Comparison of ENCODE assay signal across 19 cellular contexts in the genomic region with DNA sequence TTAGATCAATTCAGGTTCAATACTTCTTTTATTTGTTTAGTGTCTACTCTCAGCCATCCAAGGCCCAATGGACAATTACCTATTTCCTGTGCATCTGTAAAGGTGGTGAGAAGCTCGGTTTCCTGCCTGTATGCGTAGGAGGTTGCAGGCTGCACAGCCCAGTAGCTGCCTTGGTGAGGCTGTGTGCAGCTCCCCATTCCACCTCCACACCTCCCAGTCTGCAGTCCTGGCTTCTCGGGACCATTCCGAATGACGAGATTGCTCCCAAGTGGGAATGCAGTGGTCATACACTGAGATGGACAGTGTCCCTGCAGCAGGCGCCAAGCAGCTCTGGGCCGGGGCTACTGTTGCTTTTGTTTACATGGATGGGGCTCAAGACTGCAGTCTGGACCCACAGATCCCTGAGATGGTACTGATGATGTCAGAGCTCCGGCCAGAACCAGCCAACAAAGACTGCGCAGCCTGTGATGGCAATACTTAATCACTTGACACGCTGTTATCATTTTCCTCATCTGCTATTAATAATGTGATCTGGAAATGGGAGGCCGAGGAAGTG.
DNase-seq lines count a peak whose midpoint lies in the region; ATAC-seq and TF ChIP-seq lines count a peak whose summit lies in the region.
"Had no signal": no experiment of that assay in that cellular context is flagged by ENCODE, and none has a peak within 500 bp of the region (broad histone marks: within the 10 kb centered on the region; RNA-seq: fewer than 3 reads in every experiment).

No MANE protein-coding gene starts in this region.

- H3K4me1 ChIP-seq in esophagus muscularis mucosa (no peaks in the 10 kb centered on the region), mesendoderm (ENCODE audit: control insufficient read depth, low read depth, low read length) (no peaks in the 10 kb centered on the region), gastroesophageal sphincter (no peaks in the 10 kb centered on the region)

- no peak overlapping the region for H4K5ac ChIP-seq in mesendoderm (ENCODE audit: low read length)

- no peak overlapping the region for H3K23ac ChIP-seq in mesendoderm (ENCODE audit: low read length)

- no peak overlapping the region for H3K56ac ChIP-seq in mesendoderm (ENCODE audit: low read length)

- no peak overlapping the region for H3K27ac Mint-ChIP-seq in activated CD4-positive, alpha-beta T cell treated with anti-CD3 and anti-CD28 coated beads, Interleukin-2, amount 10 ng/mL, durations not matched to agents 24 days and 14 days
- H3K27ac Mint-ChIP-seq in endothelial cell (ENCODE audit: unreplicated experiment) = no peak overlapping the region
- H3K27ac Mint-ChIP-seq: CD14-positive monocyte had no signal

- no peak overlapping the region for H3K4me3 Mint-ChIP-seq in activated CD4-positive, alpha-beta T cell treated with anti-CD3 and anti-CD28 coated beads, Interleukin-2, amount 10 ng/mL, durations not matched to agents 24 days and 14 days
- no peak overlapping the region for H3K4me3 Mint-ChIP-seq in endothelial cell (ENCODE audit: unreplicated experiment)
- H3K4me3 Mint-ChIP-seq: CD14-positive monocyte had no signal

- no peak overlapping the region for H2BK5ac ChIP-seq in mesendoderm (ENCODE audit: low read length)

- H2BK15ac ChIP-seq in mesendoderm (replicated peaks; ENCODE audit: low read depth) = no peak overlapping the region

- H3K18ac ChIP-seq in mesendoderm (ENCODE audit: low read length) = no peak overlapping the region

- H3K36me3 ChIP-seq in esophagus muscularis mucosa (no peaks in the 10 kb centered on the region), mesendoderm (ENCODE audit: control insufficient read depth, insufficient read depth, low read length) (no peaks in the 10 kb centered on the region), gastroesophageal sphincter (no peaks in the 10 kb centered on the region)

- no peak overlapping the region for H3K9ac ChIP-seq in mesendoderm (ENCODE audit: low read length)
- H3K9ac ChIP-seq: GM23248 had no signal

- H3K4me3 ChIP-seq in esophagus muscularis mucosa (no peak overlapping the region), mesendoderm (ENCODE audit: low read length) (no peak overlapping the region), gastroesophageal sphincter (no peak overlapping the region)
- H3K4me3 ChIP-seq: GM12878, GM23248 had no signal

- H3K4me2 ChIP-seq in mesendoderm (ENCODE audit: low read length) = no peak overlapping the region

- H2BK120ac ChIP-seq in mesendoderm (ENCODE audit: low read depth, low read length) = no peak overlapping the region

- no peak overlapping the region for H4K8ac ChIP-seq in mesendoderm (ENCODE audit: low read depth, low read length)

- H2AK5ac ChIP-seq in mesendoderm (ENCODE audit: low read length) = no peak overlapping the region

- TF ChIP-seq EP300 in esophagus muscularis mucosa (IDR thresholded peaks at IDR 0.05) = no peak
- TF ChIP-seq EP300 in gastroesophageal sphincter (IDR thresholded peaks at IDR 0.05) = no peak

- TF ChIP-seq CTCF in esophagus muscularis mucosa (IDR thresholded peaks at IDR 0.05) (no peak), gastroesophageal sphincter (IDR thresholded peaks at IDR 0.05) (no peak), endothelial cell (IDR thresholded peaks at IDR 0.05; ENCODE audit: unreplicated experiment) (no peak)

- intact Hi-C loops in activated CD4-positive, alpha-beta T cell treated with anti-CD3 and anti-CD28 coated beads, Interleukin-2, amount 10 ng/mL, durations not matched to agents 24 days and 14 days (cut with micrococcal nuclease) = no loop called here
- intact Hi-C loops in esophagus muscularis mucosa (cut with DNase I) = no loop called here

- no peak for ATAC-seq in gastroesophageal sphincter
- ATAC-seq: GM12878 had no signal

- H3K79me1 ChIP-seq in mesendoderm (ENCODE audit: low read length) = no peaks in the 10 kb centered on the region

- DNase-seq in activated CD4-positive, alpha-beta T cell treated with anti-CD3 and anti-CD28 coated beads, Interleukin-2, amount 10 ng/mL, durations not matched to agents 24 days and 14 days = peak; percentile 25
- DNase-seq in activated CD4-positive, alpha-beta T cell treated with anti-CD3 and anti-CD28 coated beads, Interleukin-2, amount 50 U/mL, for 1 hour = no peak
- peak; percentile 79 for DNase-seq in esophagus muscularis mucosa (ENCODE audit: extremely low spot score)
- DNase-seq in mesendoderm = peak; percentile 11
- DNase-seq in endothelial cell (ENCODE audit: low spot score) = no peak
- DNase-seq in NCI-H226 = no peak
- DNase-seq in middle frontal gyrus (ENCODE audit: extremely low spot score, low spot score) = no peak
- DNase-seq: GM23248, Kasumi-1, MM.1S, NCI-H1105, NCI-H2081 treated with DMSO at 0.1 percent for 48 hours, NCI-H510A, NCI-H82, SHP77 had no signal

- H3K27ac ChIP-seq in esophagus muscularis mucosa (replicated peaks in 1 of 4) (no peak overlapping the region), mesendoderm (ENCODE audit: low read depth, low read length) (no peak overlapping the region), gastroesophageal sphincter (no peak overlapping the region)
- H3K27ac ChIP-seq: 22Rv1, GM23248 had no signal

- H3K36me3 Mint-ChIP-seq in activated CD4-positive, alpha-beta T cell treated with anti-CD3 and anti-CD28 coated beads, Interleukin-2, amount 10 ng/mL, durations not matched to agents 24 days and 14 days (ENCODE audit: low read depth) = no peaks in the 10 kb centered on the region
- no peaks in the 10 kb centered on the region for H3K36me3 Mint-ChIP-seq in endothelial cell (ENCODE audit: low read depth, unreplicated experiment)
- H3K36me3 Mint-ChIP-seq: CD14-positive monocyte had no signal

- no peaks in the 10 kb centered on the region for H3K4me1 Mint-ChIP-seq in activated CD4-positive, alpha-beta T cell treated with anti-CD3 and anti-CD28 coated beads, Interleukin-2, amount 10 ng/mL, durations not matched to agents 24 days and 14 days
- H3K4me1 Mint-ChIP-seq in endothelial cell (ENCODE audit: unreplicated experiment) = peaks cover 5% of the 10 kb centered on the region
- H3K4me1 Mint-ChIP-seq: CD14-positive monocyte had no signal

- H3K9me3 ChIP-seq in esophagus muscularis mucosa (no peaks in the 10 kb centered on the region), gastroesophageal sphincter (no peaks in the 10 kb centered on the region)

- peaks cover 8% of the 10 kb centered on the region for H3K9me3 Mint-ChIP-seq in activated CD4-positive, alpha-beta T cell treated with anti-CD3 and anti-CD28 coated beads, Interleukin-2, amount 10 ng/mL, durations not matched to agents 24 days and 14 days
- H3K9me3 Mint-ChIP-seq in endothelial cell (ENCODE audit: unreplicated experiment) = peaks cover 7% of the 10 kb centered on the region

- TF ChIP-seq POLR2A in esophagus muscularis mucosa (IDR thresholded peaks at IDR 0.05; ENCODE audit: low read depth) (no peak), gastroesophageal sphincter (IDR thresholded peaks at IDR 0.05) (no peak)

- H3K4ac ChIP-seq in mesendoderm (ENCODE audit: low read depth, low read length) = no peak overlapping the region

- no peaks in the 10 kb centered on the region for H3K27me3 Mint-ChIP-seq in activated CD4-positive, alpha-beta T cell treated with anti-CD3 and anti-CD28 coated beads, Interleukin-2, amount 10 ng/mL, durations not matched to agents 24 days and 14 days
- peaks cover 2% of the 10 kb centered on the region for H3K27me3 Mint-ChIP-seq in endothelial cell (ENCODE audit: unreplicated experiment)

- H3K79me2 ChIP-seq in mesendoderm (ENCODE audit: control insufficient read depth, insufficient read depth, low read length) = no peaks in the 10 kb centered on the region

- H3K27me3 ChIP-seq in esophagus muscularis mucosa (peaks cover 0 to 19% (median 0%) of the 10 kb centered on the region in 4 donors), mesendoderm (ENCODE audit: insufficient read depth, low read length, poor library complexity) (no peaks in the 10 kb centered on the region), gastroesophageal sphincter (peaks cover 22% of the 10 kb centered on the region)

- WGBS in esophagus muscularis mucosa = 69% methylated on average over 9 of the region's 11 CpGs
- WGBS in mesendoderm (ENCODE audit: extremely low coverage, insufficient coverage, low lambda C conversion rate) = no CpG with 5 or more reads among the region's 11 CpGs
- 76 to 78% methylated on average over 4 to 5 of the region's 11 CpGs for WGBS in gastroesophageal sphincter (ENCODE audit: low coverage in 1 of 2), 2 donors

Comparison
In these comparisons a context has a peak if more than half of its experiments do, and no peak if none do; other contexts are left out.
1. DNase-seq: peak in activated CD4-positive, alpha-beta T cell treated with anti-CD3 and anti-CD28 coated beads, Interleukin-2, amount 10 ng/mL, durations not matched to agents 24 days and 14 days (single experiment), esophagus muscularis mucosa (single experiment) and mesendoderm (single experiment); none in activated CD4-positive, alpha-beta T cell treated with anti-CD3 and anti-CD28 coated beads, Interleukin-2, amount 50 U/mL, for 1 hour (single experiment), endothelial cell (single experiment), NCI-H226 (single experiment) and middle frontal gyrus (single experiment).